Comparison of ENCODE assay signal across 1 cellular context in the genomic region with DNA sequence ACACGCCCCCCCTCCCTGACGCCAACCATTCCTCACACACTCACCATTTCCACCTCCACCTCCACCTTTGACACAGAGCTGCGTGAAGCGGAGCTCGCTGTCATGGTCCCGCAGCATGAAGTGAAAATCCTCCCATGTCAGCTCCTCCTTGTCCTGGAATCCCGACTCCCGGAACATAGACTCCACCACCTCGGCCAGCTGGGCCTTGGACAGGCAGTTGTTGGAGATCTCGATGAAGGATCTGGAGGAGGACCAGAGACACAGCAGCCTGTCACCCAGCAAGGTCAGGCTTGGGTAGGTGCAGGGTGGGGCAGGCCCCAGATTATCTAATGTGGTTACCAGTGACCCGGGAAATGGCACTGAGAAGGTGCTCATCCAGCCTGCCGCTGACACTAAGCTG.
TF ChIP-seq lines count a peak whose summit lies in the region.

No MANE protein-coding gene starts in this region.

TF ChIP-seq in GM23338, 12 proteins besides CTCF, POLR2A, EP300 and RAD21:
- TF ChIP-seq, protein P1, sequence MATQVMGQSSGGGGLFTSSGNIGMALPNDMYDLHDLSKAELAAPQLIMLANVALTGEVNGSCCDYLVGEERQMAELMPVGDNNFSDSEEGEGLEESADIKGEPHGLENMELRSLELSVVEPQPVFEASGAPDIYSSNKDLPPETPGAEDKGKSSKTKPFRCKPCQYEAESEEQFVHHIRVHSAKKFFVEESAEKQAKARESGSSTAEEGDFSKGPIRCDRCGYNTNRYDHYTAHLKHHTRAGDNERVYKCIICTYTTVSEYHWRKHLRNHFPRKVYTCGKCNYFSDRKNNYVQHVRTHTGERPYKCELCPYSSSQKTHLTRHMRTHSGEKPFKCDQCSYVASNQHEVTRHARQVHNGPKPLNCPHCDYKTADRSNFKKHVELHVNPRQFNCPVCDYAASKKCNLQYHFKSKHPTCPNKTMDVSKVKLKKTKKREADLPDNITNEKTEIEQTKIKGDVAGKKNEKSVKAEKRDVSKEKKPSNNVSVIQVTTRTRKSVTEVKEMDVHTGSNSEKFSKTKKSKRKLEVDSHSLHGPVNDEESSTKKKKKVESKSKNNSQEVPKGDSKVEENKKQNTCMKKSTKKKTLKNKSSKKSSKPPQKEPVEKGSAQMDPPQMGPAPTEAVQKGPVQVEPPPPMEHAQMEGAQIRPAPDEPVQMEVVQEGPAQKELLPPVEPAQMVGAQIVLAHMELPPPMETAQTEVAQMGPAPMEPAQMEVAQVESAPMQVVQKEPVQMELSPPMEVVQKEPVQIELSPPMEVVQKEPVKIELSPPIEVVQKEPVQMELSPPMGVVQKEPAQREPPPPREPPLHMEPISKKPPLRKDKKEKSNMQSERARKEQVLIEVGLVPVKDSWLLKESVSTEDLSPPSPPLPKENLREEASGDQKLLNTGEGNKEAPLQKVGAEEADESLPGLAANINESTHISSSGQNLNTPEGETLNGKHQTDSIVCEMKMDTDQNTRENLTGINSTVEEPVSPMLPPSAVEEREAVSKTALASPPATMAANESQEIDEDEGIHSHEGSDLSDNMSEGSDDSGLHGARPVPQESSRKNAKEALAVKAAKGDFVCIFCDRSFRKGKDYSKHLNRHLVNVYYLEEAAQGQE (IDR thresholded peaks at IDR 0.05; ENCODE audit: unreplicated experiment): no peak
- TF ChIP-seq STAT1 (IDR thresholded peaks at IDR 0.05; ENCODE audit: unreplicated experiment): no peak
- TF ChIP-seq EZH2 (IDR thresholded peaks at IDR 0.05; ENCODE audit: low read depth, unreplicated experiment): no peak
TF ChIP-seq in GM23338: peak in this region for 0.
